1 cellular context compared by ENCODE assay signal in genomic region chr5:73437126-73438047, GRCh38.
TF ChIP-seq lines count a peak whose summit lies in the region.

No MANE protein-coding gene starts in this region.

TF ChIP-seq in HepG2, 621 proteins besides CTCF, POLR2A, EP300 and RAD21 (continued from another document and continues in another):
- TF ChIP-seq, protein P1, sequence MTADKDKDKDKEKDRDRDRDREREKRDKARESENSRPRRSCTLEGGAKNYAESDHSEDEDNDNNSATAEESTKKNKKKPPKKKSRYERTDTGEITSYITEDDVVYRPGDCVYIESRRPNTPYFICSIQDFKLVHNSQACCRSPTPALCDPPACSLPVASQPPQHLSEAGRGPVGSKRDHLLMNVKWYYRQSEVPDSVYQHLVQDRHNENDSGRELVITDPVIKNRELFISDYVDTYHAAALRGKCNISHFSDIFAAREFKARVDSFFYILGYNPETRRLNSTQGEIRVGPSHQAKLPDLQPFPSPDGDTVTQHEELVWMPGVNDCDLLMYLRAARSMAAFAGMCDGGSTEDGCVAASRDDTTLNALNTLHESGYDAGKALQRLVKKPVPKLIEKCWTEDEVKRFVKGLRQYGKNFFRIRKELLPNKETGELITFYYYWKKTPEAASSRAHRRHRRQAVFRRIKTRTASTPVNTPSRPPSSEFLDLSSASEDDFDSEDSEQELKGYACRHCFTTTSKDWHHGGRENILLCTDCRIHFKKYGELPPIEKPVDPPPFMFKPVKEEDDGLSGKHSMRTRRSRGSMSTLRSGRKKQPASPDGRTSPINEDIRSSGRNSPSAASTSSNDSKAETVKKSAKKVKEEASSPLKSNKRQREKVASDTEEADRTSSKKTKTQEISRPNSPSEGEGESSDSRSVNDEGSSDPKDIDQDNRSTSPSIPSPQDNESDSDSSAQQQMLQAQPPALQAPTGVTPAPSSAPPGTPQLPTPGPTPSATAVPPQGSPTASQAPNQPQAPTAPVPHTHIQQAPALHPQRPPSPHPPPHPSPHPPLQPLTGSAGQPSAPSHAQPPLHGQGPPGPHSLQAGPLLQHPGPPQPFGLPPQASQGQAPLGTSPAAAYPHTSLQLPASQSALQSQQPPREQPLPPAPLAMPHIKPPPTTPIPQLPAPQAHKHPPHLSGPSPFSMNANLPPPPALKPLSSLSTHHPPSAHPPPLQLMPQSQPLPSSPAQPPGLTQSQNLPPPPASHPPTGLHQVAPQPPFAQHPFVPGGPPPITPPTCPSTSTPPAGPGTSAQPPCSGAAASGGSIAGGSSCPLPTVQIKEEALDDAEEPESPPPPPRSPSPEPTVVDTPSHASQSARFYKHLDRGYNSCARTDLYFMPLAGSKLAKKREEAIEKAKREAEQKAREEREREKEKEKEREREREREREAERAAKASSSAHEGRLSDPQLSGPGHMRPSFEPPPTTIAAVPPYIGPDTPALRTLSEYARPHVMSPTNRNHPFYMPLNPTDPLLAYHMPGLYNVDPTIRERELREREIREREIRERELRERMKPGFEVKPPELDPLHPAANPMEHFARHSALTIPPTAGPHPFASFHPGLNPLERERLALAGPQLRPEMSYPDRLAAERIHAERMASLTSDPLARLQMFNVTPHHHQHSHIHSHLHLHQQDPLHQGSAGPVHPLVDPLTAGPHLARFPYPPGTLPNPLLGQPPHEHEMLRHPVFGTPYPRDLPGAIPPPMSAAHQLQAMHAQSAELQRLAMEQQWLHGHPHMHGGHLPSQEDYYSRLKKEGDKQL (CRISPR knock-in tag; IDR thresholded peaks at IDR 0.05; ENCODE audit: low read depth), result no peak
- TF ChIP-seq ZNF329 (CRISPR knock-in tag; IDR thresholded peaks at IDR 0.05; ENCODE audit: low read depth), result no peak
- no peak for TF ChIP-seq ZFYVE20 (CRISPR knock-in tag; IDR thresholded peaks at IDR 0.05; ENCODE audit: borderline replicate concordance, low read depth)
- TF ChIP-seq NFE2L2 (IDR thresholded peaks at IDR 0.05; ENCODE audit: low read length), result no peak
- TF ChIP-seq GFI1 (CRISPR knock-in tag; IDR thresholded peaks at IDR 0.05; ENCODE audit: borderline replicate concordance), result no peak
- TF ChIP-seq SMYD3 (CRISPR knock-in tag; IDR thresholded peaks at IDR 0.05), result no peak
- 0 out of 2 replicates have a peak, but pooled peaks have one; percentile 13 for TF ChIP-seq ZNF768 (CRISPR knock-in tag; IDR thresholded peaks at IDR 0.05)
- no peak for TF ChIP-seq U2AF1 (optimal IDR thresholded peaks at IDR 0.05; ENCODE audit: low read depth, low read length)
- TF ChIP-seq ZNF441 (CRISPR knock-in tag; IDR thresholded peaks at IDR 0.05; ENCODE audit: borderline replicate concordance), result no peak
- no peak for TF ChIP-seq KDM3A (CRISPR knock-in tag; IDR thresholded peaks at IDR 0.05; ENCODE audit: low read depth)
- no peak for TF ChIP-seq SYNCRIP (IDR thresholded peaks at IDR 0.05; ENCODE audit: insufficient read depth, low read depth, low read length)
- no peak for TF ChIP-seq ZSCAN29 (CRISPR knock-in tag; conservative IDR thresholded peaks at IDR 0.05)
- TF ChIP-seq PLSCR1 (CRISPR knock-in tag; IDR thresholded peaks at IDR 0.05; ENCODE audit: borderline replicate concordance), result no peak
- no peak for TF ChIP-seq GMEB2 (CRISPR knock-in tag; IDR thresholded peaks at IDR 0.05; ENCODE audit: low read depth)
- TF ChIP-seq TBP (CRISPR knock-in tag; IDR thresholded peaks at IDR 0.05), result no peak
- TF ChIP-seq, protein P2, sequence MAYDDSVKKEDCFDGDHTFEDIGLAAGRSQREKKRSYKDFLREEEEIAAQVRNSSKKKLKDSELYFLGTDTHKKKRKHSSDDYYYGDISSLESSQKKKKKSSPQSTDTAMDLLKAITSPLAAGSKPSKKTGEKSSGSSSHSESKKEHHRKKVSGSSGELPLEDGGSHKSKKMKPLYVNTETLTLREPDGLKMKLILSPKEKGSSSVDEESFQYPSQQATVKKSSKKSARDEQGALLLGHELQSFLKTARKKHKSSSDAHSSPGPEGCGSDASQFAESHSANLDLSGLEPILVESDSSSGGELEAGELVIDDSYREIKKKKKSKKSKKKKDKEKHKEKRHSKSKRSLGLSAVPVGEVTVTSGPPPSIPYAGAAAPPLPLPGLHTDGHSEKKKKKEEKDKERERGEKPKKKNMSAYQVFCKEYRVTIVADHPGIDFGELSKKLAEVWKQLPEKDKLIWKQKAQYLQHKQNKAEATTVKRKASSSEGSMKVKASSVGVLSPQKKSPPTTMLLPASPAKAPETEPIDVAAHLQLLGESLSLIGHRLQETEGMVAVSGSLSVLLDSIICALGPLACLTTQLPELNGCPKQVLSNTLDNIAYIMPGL (CRISPR knock-in tag; IDR thresholded peaks at IDR 0.05; ENCODE audit: borderline replicate concordance in 1 of 2, low read depth in 1 of 2), result peak; percentile 54 to 57; a peak in 2 of 4 replicates
- TF ChIP-seq ZNF841 (CRISPR knock-in tag; IDR thresholded peaks at IDR 0.05; ENCODE audit: borderline replicate concordance), result 0 out of 2 replicates have a peak, but pooled peaks have one; percentile 23
- TF ChIP-seq, protein P3, sequence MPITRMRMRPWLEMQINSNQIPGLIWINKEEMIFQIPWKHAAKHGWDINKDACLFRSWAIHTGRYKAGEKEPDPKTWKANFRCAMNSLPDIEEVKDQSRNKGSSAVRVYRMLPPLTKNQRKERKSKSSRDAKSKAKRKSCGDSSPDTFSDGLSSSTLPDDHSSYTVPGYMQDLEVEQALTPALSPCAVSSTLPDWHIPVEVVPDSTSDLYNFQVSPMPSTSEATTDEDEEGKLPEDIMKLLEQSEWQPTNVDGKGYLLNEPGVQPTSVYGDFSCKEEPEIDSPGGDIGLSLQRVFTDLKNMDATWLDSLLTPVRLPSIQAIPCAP (CRISPR knock-in tag; IDR thresholded peaks at IDR 0.05; ENCODE audit: low read depth), result no peak
- TF ChIP-seq MTA1 (CRISPR knock-in tag; IDR thresholded peaks at IDR 0.05; ENCODE audit: borderline replicate concordance), result no peak
- TF ChIP-seq ZNF281 (CRISPR knock-in tag; IDR thresholded peaks at IDR 0.05; ENCODE audit: borderline replicate concordance), result peak; percentile 4; the same call in 1 of the 2 replicates
- TF ChIP-seq EEA1 (CRISPR knock-in tag; IDR thresholded peaks at IDR 0.05; ENCODE audit: borderline replicate concordance), result no peak
- no peak for TF ChIP-seq ZC3H13 (CRISPR knock-in tag; IDR thresholded peaks at IDR 0.05)
- TF ChIP-seq, protein P4, sequence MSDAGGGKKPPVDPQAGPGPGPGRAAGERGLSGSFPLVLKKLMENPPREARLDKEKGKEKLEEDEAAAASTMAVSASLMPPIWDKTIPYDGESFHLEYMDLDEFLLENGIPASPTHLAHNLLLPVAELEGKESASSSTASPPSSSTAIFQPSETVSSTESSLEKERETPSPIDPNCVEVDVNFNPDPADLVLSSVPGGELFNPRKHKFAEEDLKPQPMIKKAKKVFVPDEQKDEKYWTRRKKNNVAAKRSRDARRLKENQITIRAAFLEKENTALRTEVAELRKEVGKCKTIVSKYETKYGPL (CRISPR knock-in tag; IDR thresholded peaks at IDR 0.05), result no peak
- no peak for TF ChIP-seq MAFK (conservative IDR thresholded peaks at IDR 0.05 in 1 of 2, IDR thresholded peaks at IDR 0.05 in 1 of 2; ENCODE audit: low read length in 2 of 2)
- no peak for TF ChIP-seq ATRX (CRISPR knock-in tag; IDR thresholded peaks at IDR 0.05; ENCODE audit: borderline replicate concordance)
- TF ChIP-seq ZNF598 (CRISPR knock-in tag; IDR thresholded peaks at IDR 0.05; ENCODE audit: borderline replicate concordance), result no peak
- no peak for TF ChIP-seq NFRKB (IDR thresholded peaks at IDR 0.05)
- no peak for TF ChIP-seq NR1H2 (CRISPR knock-in tag; IDR thresholded peaks at IDR 0.05; ENCODE audit: borderline replicate concordance, low read depth)
- TF ChIP-seq NFKB2 (CRISPR knock-in tag; IDR thresholded peaks at IDR 0.05; ENCODE audit: borderline replicate concordance), result no peak
- no peak for TF ChIP-seq HDAC1 (CRISPR knock-in tag; IDR thresholded peaks at IDR 0.05)
- TF ChIP-seq ADNP (CRISPR knock-in tag; IDR thresholded peaks at IDR 0.05), result no peak
- TF ChIP-seq ISX (CRISPR knock-in tag; conservative IDR thresholded peaks at IDR 0.05), result no peak
- no peak for TF ChIP-seq ZNF552 (CRISPR knock-in tag; IDR thresholded peaks at IDR 0.05; ENCODE audit: borderline replicate concordance)
- TF ChIP-seq, protein P5, sequence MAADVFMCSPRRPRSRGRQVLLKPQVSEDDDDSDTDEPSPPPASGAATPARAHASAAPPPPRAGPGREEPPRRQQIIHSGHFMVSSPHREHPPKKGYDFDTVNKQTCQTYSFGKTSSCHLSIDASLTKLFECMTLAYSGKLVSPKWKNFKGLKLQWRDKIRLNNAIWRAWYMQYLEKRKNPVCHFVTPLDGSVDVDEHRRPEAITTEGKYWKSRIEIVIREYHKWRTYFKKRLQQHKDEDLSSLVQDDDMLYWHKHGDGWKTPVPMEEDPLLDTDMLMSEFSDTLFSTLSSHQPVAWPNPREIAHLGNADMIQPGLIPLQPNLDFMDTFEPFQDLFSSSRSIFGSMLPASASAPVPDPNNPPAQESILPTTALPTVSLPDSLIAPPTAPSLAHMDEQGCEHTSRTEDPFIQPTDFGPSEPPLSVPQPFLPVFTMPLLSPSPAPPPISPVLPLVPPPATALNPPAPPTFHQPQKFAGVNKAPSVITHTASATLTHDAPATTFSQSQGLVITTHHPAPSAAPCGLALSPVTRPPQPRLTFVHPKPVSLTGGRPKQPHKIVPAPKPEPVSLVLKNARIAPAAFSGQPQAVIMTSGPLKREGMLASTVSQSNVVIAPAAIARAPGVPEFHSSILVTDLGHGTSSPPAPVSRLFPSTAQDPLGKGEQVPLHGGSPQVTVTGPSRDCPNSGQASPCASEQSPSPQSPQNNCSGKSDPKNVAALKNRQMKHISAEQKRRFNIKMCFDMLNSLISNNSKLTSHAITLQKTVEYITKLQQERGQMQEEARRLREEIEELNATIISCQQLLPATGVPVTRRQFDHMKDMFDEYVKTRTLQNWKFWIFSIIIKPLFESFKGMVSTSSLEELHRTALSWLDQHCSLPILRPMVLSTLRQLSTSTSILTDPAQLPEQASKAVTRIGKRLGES (CRISPR knock-in tag; IDR thresholded peaks at IDR 0.05; ENCODE audit: borderline replicate concordance), result no peak
- peak; percentile 36; the same call in 1 of the 2 replicates for TF ChIP-seq MAZ (IDR thresholded peaks at IDR 0.05; ENCODE audit: borderline replicate concordance, low read depth, low read length)
- TF ChIP-seq MAZ (CRISPR knock-in tag; IDR thresholded peaks at IDR 0.05; ENCODE audit: low read depth), result no peak; the same call in none of the 2 replicates
- peak; percentile 39; the same call in 1 of the 2 replicates for TF ChIP-seq ZNF574 (CRISPR knock-in tag; IDR thresholded peaks at IDR 0.05)
- no peak for TF ChIP-seq CHD2 (IDR thresholded peaks at IDR 0.05; ENCODE audit: low read depth, low read length)
- no peak for TF ChIP-seq SUZ12 (IDR thresholded peaks at IDR 0.05; ENCODE audit: low read depth, low read length)
- TF ChIP-seq HDAC6 (IDR thresholded peaks at IDR 0.05; ENCODE audit: low read depth, low read length), result no peak
- no peak for TF ChIP-seq ZSCAN12 (CRISPR knock-in tag; IDR thresholded peaks at IDR 0.05)
- no peak for TF ChIP-seq ZNF883 (CRISPR knock-in tag; IDR thresholded peaks at IDR 0.05; ENCODE audit: not compliant biosample characterization)
- TF ChIP-seq MLLT10 (CRISPR knock-in tag; IDR thresholded peaks at IDR 0.05), result no peak
